ENCODE assay signal across 1 cellular context in the genomic region with DNA sequence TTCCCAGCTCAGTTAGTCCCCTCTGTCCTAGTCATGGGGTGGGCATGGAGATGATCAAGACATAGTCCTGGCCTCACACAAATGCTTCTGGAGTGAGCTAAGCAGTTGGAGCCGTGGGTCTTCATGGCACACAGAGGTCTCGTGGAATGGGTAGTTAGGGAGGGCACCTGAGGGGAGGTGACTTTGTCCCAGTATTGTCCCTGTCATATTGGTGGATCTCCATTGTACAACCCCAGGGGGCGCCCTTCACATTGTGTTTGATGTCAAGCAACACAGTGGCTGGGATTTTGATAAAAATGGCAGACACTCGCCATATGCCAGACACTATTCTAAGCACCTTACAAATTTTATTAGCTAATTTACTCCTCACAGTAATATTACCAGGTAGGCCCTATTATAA.
TF ChIP-seq lines count a peak whose summit lies in the region.

No MANE protein-coding gene starts in this region.

TF ChIP-seq in GM23338, 12 proteins besides CTCF, POLR2A, EP300 and RAD21 (continued from another document):
- no peak for TF ChIP-seq ZNF331 (CRISPR knock-in tag; IDR thresholded peaks at IDR 0.05; ENCODE audit: low read depth)
